ENCODE assay signal across 30 cellular contexts in genomic region chr5:140134277-140134935, GRCh38.
"Had no signal": no experiment of that assay in that cellular context is flagged by ENCODE, and none has a peak within 500 bp of the region (broad histone marks: within the 10 kb centered on the region; RNA-seq: fewer than 3 reads in every experiment).

No MANE protein-coding gene starts in this region.

- H3K36me3 ChIP-seq: esophagus squamous epithelium, lower lobe of right lung, pancreas, prostate gland, sigmoid colon, stomach, tibial artery, upper lobe of right lung had no signal

- H3K27ac ChIP-seq: epithelial cell of prostate, esophagus squamous epithelium, lower lobe of right lung, pancreas, prostate gland, sigmoid colon, stomach, tibial artery, upper lobe of right lung had no signal

- H3K27me3 ChIP-seq: esophagus squamous epithelium, pancreas, sigmoid colon, stomach, tibial artery, upper lobe of right lung had no signal

- H3K27me3 Mint-ChIP-seq: central memory CD8-positive, alpha-beta T cell; dendritic cell treated with granulocyte-macrophage colony-stimulating factor and Interleukin-4, amounts not matched to agents 40 ng/mL and 50 ng/mL, for 4 days; naive B cell; stimulated activated naive B cell treated with anti-CD40 and anti-IgM and Interleukin-4, amounts not matched to agents 10 μg/mL and 1 μg/mL and 100 μg/mL, for 72 hours had no signal

- H3K4me1 Mint-ChIP-seq: neural crest cell had no signal

- H3K4me1 ChIP-seq: prostate gland had no signal

- H3K9me3 Mint-ChIP-seq: activated naive CD4-positive, alpha-beta T cell treated with anti-CD3 and anti-CD28 coated beads for 36 hours; activated T-cell treated with anti-CD3 and anti-CD28 coated beads, Interleukin-2, amount 50 U/mL, for 72 hours; central memory CD8-positive, alpha-beta T cell; dendritic cell treated with granulocyte-macrophage colony-stimulating factor and Interleukin-4, amounts not matched to agents 40 ng/mL and 50 ng/mL, for 4 days; naive B cell; neural crest cell; stimulated activated naive B cell treated with anti-CD40 and anti-IgM and Interleukin-4, amounts not matched to agents 10 μg/mL and 1 μg/mL and 100 μg/mL, for 72 hours had no signal

- FAIRE-seq: pancreas had no signal

- H3K4me2 ChIP-seq: smooth muscle cell had no signal

- H3K4me3 Mint-ChIP-seq: activated naive CD4-positive, alpha-beta T cell treated with anti-CD3 and anti-CD28 coated beads for 36 hours; activated T-cell treated with anti-CD3 and anti-CD28 coated beads, Interleukin-2, amount 50 U/mL, for 72 hours; dendritic cell treated with granulocyte-macrophage colony-stimulating factor and Interleukin-4, amounts not matched to agents 40 ng/mL and 50 ng/mL, for 4 days; naive B cell; neural crest cell; stimulated activated naive B cell treated with anti-CD40 and anti-IgM and Interleukin-4, amounts not matched to agents 10 μg/mL and 1 μg/mL and 100 μg/mL, for 72 hours had no signal

- H3K27ac Mint-ChIP-seq: activated naive CD4-positive, alpha-beta T cell treated with anti-CD3 and anti-CD28 coated beads for 36 hours; activated T-cell treated with anti-CD3 and anti-CD28 coated beads, Interleukin-2, amount 50 U/mL, for 72 hours; dendritic cell treated with granulocyte-macrophage colony-stimulating factor and Interleukin-4, amounts not matched to agents 40 ng/mL and 50 ng/mL, for 4 days; stimulated activated naive B cell treated with anti-CD40 and anti-IgM and Interleukin-4, amounts not matched to agents 10 μg/mL and 1 μg/mL and 100 μg/mL, for 72 hours had no signal

- ATAC-seq: activated T-cell treated with anti-CD3 and anti-CD28 coated beads, Interleukin-2, amount 50 U/mL, for 72 hours; left lobe of liver; mucosa of descending colon; pancreas; stimulated activated naive B cell treated with anti-CD40 and anti-IgM and Interleukin-4, amounts not matched to agents 10 μg/mL and 1 μg/mL and 100 μg/mL, for 72 hours had no signal

- H3K9me3 ChIP-seq: esophagus squamous epithelium, lower lobe of right lung, mucosa of descending colon, pancreas, prostate gland, sigmoid colon, stomach, tibial artery, upper lobe of right lung had no signal

- H3K36me3 Mint-ChIP-seq: naive B cell; stimulated activated naive B cell treated with anti-CD40 and anti-IgM and Interleukin-4, amounts not matched to agents 10 μg/mL and 1 μg/mL and 100 μg/mL, for 72 hours had no signal

- DNase-seq: activated CD4-positive, alpha-beta T cell treated with anti-CD3 and anti-CD28 coated beads, Interleukin-2, amount 50 U/mL, for 1 hour; activated CD4-positive, CD25-positive, alpha-beta regulatory T cell treated with anti-CD3 and anti-CD28 coated beads, Interleukin-2, amount 50 U/mL, for 72 hours; activated effector memory CD4-positive, alpha-beta T cell treated with anti-CD3 and anti-CD28 coated beads, Interleukin-2, amount 50 U/mL, for 16 hours; activated naive CD4-positive, alpha-beta T cell treated with anti-CD3 and anti-CD28 coated beads for 36 hours; activated T-cell treated with anti-CD3 and anti-CD28 coated beads for 4 hours; activated T-cell treated with anti-CD3 and anti-CD28 coated beads, Interleukin-2, amount 50 U/mL, for 72 hours; esophagus squamous epithelium; foreskin melanocyte; kidney glomerular epithelial cell; lower lobe of right lung; mesendoderm; mucosa of descending colon; naive B cell; nucleus accumbens; pancreas; retina; sigmoid colon; stimulated activated CD4-positive, alpha-beta T cell treated with anti-CD3 and anti-CD28 coated beads, Interleukin-1b, Interleukin-23, amount 100 ng/mL, for 48 hours; stimulated activated naive B cell treated with anti-CD40 and anti-IgM and Interleukin-4, amounts not matched to agents 10 μg/mL and 1 μg/mL and 100 μg/mL, for 72 hours; stomach; T-helper 9 cell; upper lobe of right lung had no signal

- H3K4me3 ChIP-seq: esophagus squamous epithelium, lower lobe of right lung, mucosa of descending colon, pancreas, prostate gland, sigmoid colon, smooth muscle cell, stomach, tibial artery, upper lobe of right lung had no signal
